In genomic region chr5:170632985-170633234, GRCh38 we compare ENCODE assay signal across 8 cellular contexts.
DNase-seq lines count a peak whose midpoint lies in the region; ATAC-seq and TF ChIP-seq lines count a peak whose summit lies in the region.

No MANE protein-coding gene starts in this region.

- H4K20me1 ChIP-seq in IMR-90 (ENCODE audit: insufficient read depth, low read length) = no peaks in the 10 kb centered on the region; the same call in 1 of the 2 replicates

- H3K4me3 ChIP-seq in IMR-90 (ENCODE audit: insufficient read depth, low read depth, low read length) (no peak overlapping the region), esophagus squamous epithelium (peak overlapping the region in 2 of 4 donors; percentile 18 to 43), testis (peak overlapping the region; percentile 12 to 42)

- H3K4me1 Mint-ChIP-seq in neural crest cell = peaks cover 31% of the 10 kb centered on the region

- no peak overlapping the region for H3K27ac ChIP-seq in IMR-90 (ENCODE audit: insufficient read depth, low read length)
- H3K27ac ChIP-seq in esophagus squamous epithelium = peak overlapping the region; percentile 35 to 85 (median 77)
- H3K27ac ChIP-seq in testis = peak overlapping the region; percentile 83 to 84

- H3K23ac ChIP-seq in IMR-90 (ENCODE audit: low read depth, low read length) = no peak overlapping the region

- H4K5ac ChIP-seq in IMR-90 (ENCODE audit: low read depth, low read length) = no peak overlapping the region

- 0% methylated on average over 3 of the region's 12 CpGs; no CpG with 5 or more reads in 1 of the 2 experiments for WGBS in IMR-90 (ENCODE audit: extremely low coverage in 2 of 2, insufficient read length in 1 of 2), 2 experiments
- 0 to 3% methylated on average over 7 to 10 of the region's 12 CpGs for WGBS in esophagus squamous epithelium, 2 donors
- WGBS in testis, 2 donors = 0 to 1% methylated on average over 12 of the region's 12 CpGs

- no TSS peak for BruUV-seq in IMR-90 (replicated peaks; lab: Mats Ljungman, UMichigan)

- H3K9me1 ChIP-seq in IMR-90 (ENCODE audit: insufficient read depth, low read length) = no peaks in the 10 kb centered on the region

- peak; percentile 73 for TF ChIP-seq RAD21 in IMR-90 (IDR thresholded peaks at IDR 0.05; ENCODE audit: low read length)

- H2BK15ac ChIP-seq in IMR-90 (ENCODE audit: low read depth, low read length) = no peak overlapping the region

- no peaks in the 10 kb centered on the region for H3K79me1 ChIP-seq in IMR-90 (ENCODE audit: low read depth in 1 of 2, low read length in 2 of 2)

- intact Hi-C loops in IMR-90 (cut with micrococcal nuclease) = loop anchor here (1.0 to 10.0 kb wide), 5 partner anchors 29 to 572 kb away; no protein-coding TSS in a partner anchor
- intact Hi-C loops in esophagus squamous epithelium (cut with DNase I) = no loop called here
- intact Hi-C loops in testis (cut with DNase I; ENCODE audit: low total_unique reads) = loop anchor here (5.0 kb wide), 1 partner anchor 196 kb away; no protein-coding TSS in a partner anchor

- TF ChIP-seq CTCF in IMR-90 (conservative IDR thresholded peaks at IDR 0.05; ENCODE audit: low read depth, low read length) = peak; percentile 88
- TF ChIP-seq CTCF in esophagus squamous epithelium (IDR thresholded peaks at IDR 0.05) = peak; percentile 69 to 98 (median 90)
- TF ChIP-seq CTCF in neural crest cell (conservative IDR thresholded peaks at IDR 0.05) = peak; percentile 99
- peak; percentile 96 to 98 (median 97) for TF ChIP-seq CTCF in testis (IDR thresholded peaks at IDR 0.05)

- no peak for TF ChIP-seq POLR2A in IMR-90 (IDR thresholded peaks at IDR 0.05; ENCODE audit: low read depth, low read length)
- no peak for TF ChIP-seq POLR2A in esophagus squamous epithelium (IDR thresholded peaks at IDR 0.05)
- no peak for TF ChIP-seq POLR2A in testis (IDR thresholded peaks at IDR 0.05)

- dilution Hi-C loops in IMR-90 (cut with HindIII; ENCODE audit: low sequenced_read_pairs, unreplicated experiment) = no loop called here

- H3K9me3 Mint-ChIP-seq in neural crest cell = no peaks in the 10 kb centered on the region

- no peak overlapping the region for H2BK20ac ChIP-seq in IMR-90 (ENCODE audit: low read depth, low read length)

- H3K9ac ChIP-seq in IMR-90 (ENCODE audit: low read depth, low read length) = no peak overlapping the region

- H2AK9ac ChIP-seq in IMR-90 (replicated peaks; ENCODE audit: low read depth, low read length, poor library complexity) = peak overlapping the region; percentile 0

- H3K4me3 Mint-ChIP-seq in neural crest cell = peak overlapping the region; percentile 77

- no peaks in the 10 kb centered on the region for H3K36me3 Mint-ChIP-seq in neural crest cell (ENCODE audit: low read depth)

- in situ Hi-C loops in IMR-90 (cut with MboI; ENCODE audit: low sequenced_read_pairs) = no loop called here

- H3K27me3 ChIP-seq in IMR-90 (ENCODE audit: control insufficient read depth, insufficient read depth, low read length) (peaks cover 2% of the 10 kb centered on the region; the same call in 1 of the 2 replicates), esophagus squamous epithelium (peaks cover 0 to 6% (median 0%) of the 10 kb centered on the region in 4 donors), testis (no peaks in the 10 kb centered on the region)

- POLR2A ChIA-PET in IMR-90 (lab: Charles Lee; ENCODE audit: unreplicated experiment) = no interaction called here

- H2BK120ac ChIP-seq in IMR-90 (ENCODE audit: low read depth, low read length) = no peak overlapping the region

- H2BK5ac ChIP-seq in IMR-90 (ENCODE audit: low read depth, low read length, poor library complexity, severe bottlenecking) = no peak overlapping the region

- H3K4me2 ChIP-seq in IMR-90 (ENCODE audit: low read depth, low read length) = peak overlapping the region; percentile 77

- peak overlapping the region; percentile 59 for H3K27ac Mint-ChIP-seq in neural crest cell (ENCODE audit: unreplicated experiment)

- no peak overlapping the region for H3K18ac ChIP-seq in IMR-90 (ENCODE audit: low read depth, low read length)

- H4K8ac ChIP-seq in IMR-90 (ENCODE audit: low read depth in 2 of 2, low read length in 2 of 2) = no peak overlapping the region

- no peak overlapping the region for H4K91ac ChIP-seq in IMR-90 (ENCODE audit: insufficient read depth, low read depth, low read length)

- H2AK5ac ChIP-seq in IMR-90 (ENCODE audit: low read depth, low read length) = no peak overlapping the region

- H3K4me1 ChIP-seq in IMR-90 (ENCODE audit: control insufficient read depth, insufficient read depth, low read length) = peaks cover 4% of the 10 kb centered on the region; the same call in 1 of the 2 replicates
- H3K4me1 ChIP-seq in esophagus squamous epithelium = peaks cover 21 to 44% (median 21%) of the 10 kb centered on the region in 3 donors
- peaks cover 33% of the 10 kb centered on the region for H3K4me1 ChIP-seq in testis

- H3K56ac ChIP-seq in IMR-90 (ENCODE audit: extremely low read depth, insufficient read depth, low read length) = no peak overlapping the region

- CTCF ChIA-PET in IMR-90 (lab: Yijun Ruan, JAX) = interaction anchor here (0.8 to 1.3 kb wide), 6 partner anchors 9 to 198 kb away, joined by 3 to 13 read pairs (median 4); no protein-coding TSS in a partner anchor

- peak; percentile 67 for ATAC-seq in GM18498 (IDR thresholded peaks at IDR 0.05; ENCODE audit: unreplicated experiment)
- peak; percentile 91 for ATAC-seq in IMR-90 (ENCODE audit: low read depth)

- H3K36me3 ChIP-seq in IMR-90 (ENCODE audit: control insufficient read depth, insufficient read depth, low read length) = no peaks in the 10 kb centered on the region
- H3K36me3 ChIP-seq in esophagus squamous epithelium = no peaks in the 10 kb centered on the region
- no peaks in the 10 kb centered on the region for H3K36me3 ChIP-seq in testis (ENCODE audit: low read depth, missing control alignments)

- DNase-seq in IMR-90 (no peak), esophagus squamous epithelium (lab: John Stamatoyannopoulos, UW) (no peak), neural crest cell (ENCODE audit: low read depth, low spot score) (peak; percentile 88), testis (peak; percentile 79), GF-D8 (lab: John Stamatoyannopoulos, UW) (no peak), NCI-H146 (lab: John Stamatoyannopoulos, UW) (no peak)
- DNase-seq in activated CD8-positive, alpha-beta memory T cell treated with anti-CD3 and anti-CD28 coated beads, Interleukin-2, amount 50 U/mL, for 48 hours = peak; percentile 87

- peaks cover 3% of the 10 kb centered on the region for H3K27me3 Mint-ChIP-seq in neural crest cell (ENCODE audit: low read depth)

- H3K9me3 ChIP-seq in IMR-90 (ENCODE audit: control insufficient read depth, insufficient read depth, low read length) = no peaks in the 10 kb centered on the region
- no peaks in the 10 kb centered on the region for H3K9me3 ChIP-seq in esophagus squamous epithelium
- no peaks in the 10 kb centered on the region for H3K9me3 ChIP-seq in testis

- H3K14ac ChIP-seq in IMR-90 (replicated peaks; ENCODE audit: low read depth, low read length) = no peak overlapping the region

- H2AFZ ChIP-seq in IMR-90 (replicated peaks; ENCODE audit: low read length, poor library complexity) = peak overlapping the region; percentile 73

- H3K4ac ChIP-seq in IMR-90 (ENCODE audit: low read depth, low read length) = no peak overlapping the region

TF ChIP-seq in IMR-90, 13 proteins besides CTCF, POLR2A, EP300 and RAD21:
- no peak for TF ChIP-seq MXI1 (IDR thresholded peaks at IDR 0.05; ENCODE audit: borderline replicate concordance, low read depth, low read length)
- peak; percentile 72 for TF ChIP-seq SMC3 (IDR thresholded peaks at IDR 0.05; ENCODE audit: low read depth, low read length)

Comparison
In these comparisons a context has a peak if more than half of its experiments do, and no peak if none do; other contexts are left out.
1. DNase-seq: peak in activated CD8-positive, alpha-beta memory T cell treated with anti-CD3 and anti-CD28 coated beads, Interleukin-2, amount 50 U/mL, for 48 hours (single experiment), neural crest cell (single experiment) and testis (single experiment); none in IMR-90 (single experiment), esophagus squamous epithelium (single experiment), GF-D8 (single experiment) and NCI-H146 (single experiment).
2. Peak in every context shown above with its lines, with median percentiles within 50 percentile points of each other: CTCF ChIP-seq.